Comparison of ENCODE assay signal across 2 cellular contexts in the genomic region with DNA sequence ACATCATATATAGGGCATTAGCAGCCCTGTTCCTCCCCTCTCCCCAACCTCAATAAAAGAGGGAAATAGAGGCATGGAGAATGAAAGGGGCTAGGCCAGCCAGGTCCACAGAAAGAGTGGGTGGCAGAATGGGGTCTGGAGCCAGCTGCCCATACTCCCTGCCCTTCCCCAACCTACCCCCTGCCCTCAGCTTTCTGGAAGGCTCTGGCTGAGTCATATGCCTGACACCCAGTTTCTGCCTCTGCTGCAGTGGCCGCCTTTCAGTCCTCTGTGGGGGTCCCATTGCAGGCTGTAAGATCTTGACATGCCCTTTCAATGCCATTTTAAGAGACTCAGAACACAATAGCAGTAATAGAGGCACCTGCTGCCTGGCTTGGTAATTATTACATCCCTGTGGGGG.
TF ChIP-seq lines count a peak whose summit lies in the region.

No MANE protein-coding gene starts in this region.

TF ChIP-seq in GM23338, 12 proteins besides CTCF, POLR2A, EP300 and RAD21 (continues in another document):
- TF ChIP-seq STAT1 (IDR thresholded peaks at IDR 0.05; ENCODE audit: unreplicated experiment) (no peak), EZH2 (IDR thresholded peaks at IDR 0.05; ENCODE audit: low read depth, unreplicated experiment) (no peak), ZNF114 (CRISPR knock-in tag; IDR thresholded peaks at IDR 0.05) (no peak), CREB1 (CRISPR knock-in tag; IDR thresholded peaks at IDR 0.05; ENCODE audit: low read depth) (no peak), JUNB (IDR thresholded peaks at IDR 0.05; ENCODE audit: unreplicated experiment) (no peak), POLR2AphosphoS5 (IDR thresholded peaks at IDR 0.05; ENCODE audit: low read depth) (no peak), ZNF331 (CRISPR knock-in tag; IDR thresholded peaks at IDR 0.05; ENCODE audit: low read depth) (no peak), NANOG (IDR thresholded peaks at IDR 0.05; ENCODE audit: borderline replicate concordance) (no peak), EZH2phosphoT487 (IDR thresholded peaks at IDR 0.05; ENCODE audit: unreplicated experiment) (no peak)
- TF ChIP-seq, protein P1, sequence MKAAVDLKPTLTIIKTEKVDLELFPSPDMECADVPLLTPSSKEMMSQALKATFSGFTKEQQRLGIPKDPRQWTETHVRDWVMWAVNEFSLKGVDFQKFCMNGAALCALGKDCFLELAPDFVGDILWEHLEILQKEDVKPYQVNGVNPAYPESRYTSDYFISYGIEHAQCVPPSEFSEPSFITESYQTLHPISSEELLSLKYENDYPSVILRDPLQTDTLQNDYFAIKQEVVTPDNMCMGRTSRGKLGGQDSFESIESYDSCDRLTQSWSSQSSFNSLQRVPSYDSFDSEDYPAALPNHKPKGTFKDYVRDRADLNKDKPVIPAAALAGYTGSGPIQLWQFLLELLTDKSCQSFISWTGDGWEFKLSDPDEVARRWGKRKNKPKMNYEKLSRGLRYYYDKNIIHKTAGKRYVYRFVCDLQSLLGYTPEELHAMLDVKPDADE (IDR thresholded peaks at IDR 0.05): no peak
- TF ChIP-seq, protein P2, sequence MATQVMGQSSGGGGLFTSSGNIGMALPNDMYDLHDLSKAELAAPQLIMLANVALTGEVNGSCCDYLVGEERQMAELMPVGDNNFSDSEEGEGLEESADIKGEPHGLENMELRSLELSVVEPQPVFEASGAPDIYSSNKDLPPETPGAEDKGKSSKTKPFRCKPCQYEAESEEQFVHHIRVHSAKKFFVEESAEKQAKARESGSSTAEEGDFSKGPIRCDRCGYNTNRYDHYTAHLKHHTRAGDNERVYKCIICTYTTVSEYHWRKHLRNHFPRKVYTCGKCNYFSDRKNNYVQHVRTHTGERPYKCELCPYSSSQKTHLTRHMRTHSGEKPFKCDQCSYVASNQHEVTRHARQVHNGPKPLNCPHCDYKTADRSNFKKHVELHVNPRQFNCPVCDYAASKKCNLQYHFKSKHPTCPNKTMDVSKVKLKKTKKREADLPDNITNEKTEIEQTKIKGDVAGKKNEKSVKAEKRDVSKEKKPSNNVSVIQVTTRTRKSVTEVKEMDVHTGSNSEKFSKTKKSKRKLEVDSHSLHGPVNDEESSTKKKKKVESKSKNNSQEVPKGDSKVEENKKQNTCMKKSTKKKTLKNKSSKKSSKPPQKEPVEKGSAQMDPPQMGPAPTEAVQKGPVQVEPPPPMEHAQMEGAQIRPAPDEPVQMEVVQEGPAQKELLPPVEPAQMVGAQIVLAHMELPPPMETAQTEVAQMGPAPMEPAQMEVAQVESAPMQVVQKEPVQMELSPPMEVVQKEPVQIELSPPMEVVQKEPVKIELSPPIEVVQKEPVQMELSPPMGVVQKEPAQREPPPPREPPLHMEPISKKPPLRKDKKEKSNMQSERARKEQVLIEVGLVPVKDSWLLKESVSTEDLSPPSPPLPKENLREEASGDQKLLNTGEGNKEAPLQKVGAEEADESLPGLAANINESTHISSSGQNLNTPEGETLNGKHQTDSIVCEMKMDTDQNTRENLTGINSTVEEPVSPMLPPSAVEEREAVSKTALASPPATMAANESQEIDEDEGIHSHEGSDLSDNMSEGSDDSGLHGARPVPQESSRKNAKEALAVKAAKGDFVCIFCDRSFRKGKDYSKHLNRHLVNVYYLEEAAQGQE (IDR thresholded peaks at IDR 0.05; ENCODE audit: unreplicated experiment): no peak

TF ChIP-seq in H1, 55 proteins besides CTCF, POLR2A, EP300 and RAD21:
- TF ChIP-seq POU5F1 (IDR thresholded peaks at IDR 0.05; ENCODE audit: low read depth, low read length) (no peak), SIN3A (conservative IDR thresholded peaks at IDR 0.05 in 1 of 2, IDR thresholded peaks at IDR 0.05 in 1 of 2; ENCODE audit: low read depth in 1 of 2, low read length in 2 of 2) (no peak), YY1 (IDR thresholded peaks at IDR 0.05; ENCODE audit: low read depth, low read length) (no peak), TBP (IDR thresholded peaks at IDR 0.05; ENCODE audit: low read depth, low read length) (no peak), RXRA (IDR thresholded peaks at IDR 0.05; ENCODE audit: insufficient read depth, low read depth, low read length) (no peak), POLR2AphosphoS5 (IDR thresholded peaks at IDR 0.05; ENCODE audit: low read depth, low read length) (no peak), CHD2 (IDR thresholded peaks at IDR 0.05; ENCODE audit: low read length) (no peak), RFX5 (IDR thresholded peaks at IDR 0.05; ENCODE audit: borderline replicate concordance, low read depth, low read length) (no peak), ZNF274 (IDR thresholded peaks at IDR 0.05; ENCODE audit: borderline replicate concordance, extremely low read depth, low read length) (no peak), RNF2 (IDR thresholded peaks at IDR 0.05; ENCODE audit: borderline replicate concordance, low read depth, low read length, missing control alignments, poor library complexity, severe bottlenecking) (no peak), BCL11A (IDR thresholded peaks at IDR 0.05; ENCODE audit: low read depth in 2 of 2, low read length in 2 of 2) (no peak), CHD1 (IDR thresholded peaks at IDR 0.05; ENCODE audit: low read depth, low read length) (no peak), HDAC2 (IDR thresholded peaks at IDR 0.05; ENCODE audit: borderline replicate concordance in 1 of 2, low read depth in 2 of 2, low read length in 2 of 2) (no peak), KDM1A (IDR thresholded peaks at IDR 0.05; ENCODE audit: borderline replicate concordance, low read length) (no peak), MAFK (IDR thresholded peaks at IDR 0.05; ENCODE audit: low read depth, low read length) (no peak), SUZ12 (IDR thresholded peaks at IDR 0.05; ENCODE audit: low read length) (no peak)
- TF ChIP-seq, protein P3, sequence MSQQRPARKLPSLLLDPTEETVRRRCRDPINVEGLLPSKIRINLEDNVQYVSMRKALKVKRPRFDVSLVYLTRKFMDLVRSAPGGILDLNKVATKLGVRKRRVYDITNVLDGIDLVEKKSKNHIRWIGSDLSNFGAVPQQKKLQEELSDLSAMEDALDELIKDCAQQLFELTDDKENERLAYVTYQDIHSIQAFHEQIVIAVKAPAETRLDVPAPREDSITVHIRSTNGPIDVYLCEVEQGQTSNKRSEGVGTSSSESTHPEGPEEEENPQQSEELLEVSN (IDR thresholded peaks at IDR 0.05): no peak
- TF ChIP-seq, protein P4, sequence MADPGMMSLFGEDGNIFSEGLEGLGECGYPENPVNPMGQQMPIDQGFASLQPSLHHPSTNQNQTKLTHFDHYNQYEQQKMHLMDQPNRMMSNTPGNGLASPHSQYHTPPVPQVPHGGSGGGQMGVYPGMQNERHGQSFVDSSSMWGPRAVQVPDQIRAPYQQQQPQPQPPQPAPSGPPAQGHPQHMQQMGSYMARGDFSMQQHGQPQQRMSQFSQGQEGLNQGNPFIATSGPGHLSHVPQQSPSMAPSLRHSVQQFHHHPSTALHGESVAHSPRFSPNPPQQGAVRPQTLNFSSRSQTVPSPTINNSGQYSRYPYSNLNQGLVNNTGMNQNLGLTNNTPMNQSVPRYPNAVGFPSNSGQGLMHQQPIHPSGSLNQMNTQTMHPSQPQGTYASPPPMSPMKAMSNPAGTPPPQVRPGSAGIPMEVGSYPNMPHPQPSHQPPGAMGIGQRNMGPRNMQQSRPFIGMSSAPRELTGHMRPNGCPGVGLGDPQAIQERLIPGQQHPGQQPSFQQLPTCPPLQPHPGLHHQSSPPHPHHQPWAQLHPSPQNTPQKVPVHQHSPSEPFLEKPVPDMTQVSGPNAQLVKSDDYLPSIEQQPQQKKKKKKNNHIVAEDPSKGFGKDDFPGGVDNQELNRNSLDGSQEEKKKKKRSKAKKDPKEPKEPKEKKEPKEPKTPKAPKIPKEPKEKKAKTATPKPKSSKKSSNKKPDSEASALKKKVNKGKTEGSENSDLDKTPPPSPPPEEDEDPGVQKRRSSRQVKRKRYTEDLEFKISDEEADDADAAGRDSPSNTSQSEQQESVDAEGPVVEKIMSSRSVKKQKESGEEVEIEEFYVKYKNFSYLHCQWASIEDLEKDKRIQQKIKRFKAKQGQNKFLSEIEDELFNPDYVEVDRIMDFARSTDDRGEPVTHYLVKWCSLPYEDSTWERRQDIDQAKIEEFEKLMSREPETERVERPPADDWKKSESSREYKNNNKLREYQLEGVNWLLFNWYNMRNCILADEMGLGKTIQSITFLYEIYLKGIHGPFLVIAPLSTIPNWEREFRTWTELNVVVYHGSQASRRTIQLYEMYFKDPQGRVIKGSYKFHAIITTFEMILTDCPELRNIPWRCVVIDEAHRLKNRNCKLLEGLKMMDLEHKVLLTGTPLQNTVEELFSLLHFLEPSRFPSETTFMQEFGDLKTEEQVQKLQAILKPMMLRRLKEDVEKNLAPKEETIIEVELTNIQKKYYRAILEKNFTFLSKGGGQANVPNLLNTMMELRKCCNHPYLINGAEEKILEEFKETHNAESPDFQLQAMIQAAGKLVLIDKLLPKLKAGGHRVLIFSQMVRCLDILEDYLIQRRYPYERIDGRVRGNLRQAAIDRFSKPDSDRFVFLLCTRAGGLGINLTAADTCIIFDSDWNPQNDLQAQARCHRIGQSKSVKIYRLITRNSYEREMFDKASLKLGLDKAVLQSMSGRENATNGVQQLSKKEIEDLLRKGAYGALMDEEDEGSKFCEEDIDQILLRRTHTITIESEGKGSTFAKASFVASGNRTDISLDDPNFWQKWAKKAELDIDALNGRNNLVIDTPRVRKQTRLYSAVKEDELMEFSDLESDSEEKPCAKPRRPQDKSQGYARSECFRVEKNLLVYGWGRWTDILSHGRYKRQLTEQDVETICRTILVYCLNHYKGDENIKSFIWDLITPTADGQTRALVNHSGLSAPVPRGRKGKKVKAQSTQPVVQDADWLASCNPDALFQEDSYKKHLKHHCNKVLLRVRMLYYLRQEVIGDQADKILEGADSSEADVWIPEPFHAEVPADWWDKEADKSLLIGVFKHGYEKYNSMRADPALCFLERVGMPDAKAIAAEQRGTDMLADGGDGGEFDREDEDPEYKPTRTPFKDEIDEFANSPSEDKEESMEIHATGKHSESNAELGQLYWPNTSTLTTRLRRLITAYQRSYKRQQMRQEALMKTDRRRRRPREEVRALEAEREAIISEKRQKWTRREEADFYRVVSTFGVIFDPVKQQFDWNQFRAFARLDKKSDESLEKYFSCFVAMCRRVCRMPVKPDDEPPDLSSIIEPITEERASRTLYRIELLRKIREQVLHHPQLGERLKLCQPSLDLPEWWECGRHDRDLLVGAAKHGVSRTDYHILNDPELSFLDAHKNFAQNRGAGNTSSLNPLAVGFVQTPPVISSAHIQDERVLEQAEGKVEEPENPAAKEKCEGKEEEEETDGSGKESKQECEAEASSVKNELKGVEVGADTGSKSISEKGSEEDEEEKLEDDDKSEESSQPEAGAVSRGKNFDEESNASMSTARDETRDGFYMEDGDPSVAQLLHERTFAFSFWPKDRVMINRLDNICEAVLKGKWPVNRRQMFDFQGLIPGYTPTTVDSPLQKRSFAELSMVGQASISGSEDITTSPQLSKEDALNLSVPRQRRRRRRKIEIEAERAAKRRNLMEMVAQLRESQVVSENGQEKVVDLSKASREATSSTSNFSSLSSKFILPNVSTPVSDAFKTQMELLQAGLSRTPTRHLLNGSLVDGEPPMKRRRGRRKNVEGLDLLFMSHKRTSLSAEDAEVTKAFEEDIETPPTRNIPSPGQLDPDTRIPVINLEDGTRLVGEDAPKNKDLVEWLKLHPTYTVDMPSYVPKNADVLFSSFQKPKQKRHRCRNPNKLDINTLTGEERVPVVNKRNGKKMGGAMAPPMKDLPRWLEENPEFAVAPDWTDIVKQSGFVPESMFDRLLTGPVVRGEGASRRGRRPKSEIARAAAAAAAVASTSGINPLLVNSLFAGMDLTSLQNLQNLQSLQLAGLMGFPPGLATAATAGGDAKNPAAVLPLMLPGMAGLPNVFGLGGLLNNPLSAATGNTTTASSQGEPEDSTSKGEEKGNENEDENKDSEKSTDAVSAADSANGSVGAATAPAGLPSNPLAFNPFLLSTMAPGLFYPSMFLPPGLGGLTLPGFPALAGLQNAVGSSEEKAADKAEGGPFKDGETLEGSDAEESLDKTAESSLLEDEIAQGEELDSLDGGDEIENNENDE (IDR thresholded peaks at IDR 0.05; ENCODE audit: insufficient replicate concordance, low read length): no peak
- TF ChIP-seq, protein P5, sequence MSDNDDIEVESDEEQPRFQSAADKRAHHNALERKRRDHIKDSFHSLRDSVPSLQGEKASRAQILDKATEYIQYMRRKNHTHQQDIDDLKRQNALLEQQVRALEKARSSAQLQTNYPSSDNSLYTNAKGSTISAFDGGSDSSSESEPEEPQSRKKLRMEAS (IDR thresholded peaks at IDR 0.05): no peak
TF ChIP-seq in H1: peak in this region for 0.
